ENCODE assay signal across 24 cellular contexts in the genomic region with DNA sequence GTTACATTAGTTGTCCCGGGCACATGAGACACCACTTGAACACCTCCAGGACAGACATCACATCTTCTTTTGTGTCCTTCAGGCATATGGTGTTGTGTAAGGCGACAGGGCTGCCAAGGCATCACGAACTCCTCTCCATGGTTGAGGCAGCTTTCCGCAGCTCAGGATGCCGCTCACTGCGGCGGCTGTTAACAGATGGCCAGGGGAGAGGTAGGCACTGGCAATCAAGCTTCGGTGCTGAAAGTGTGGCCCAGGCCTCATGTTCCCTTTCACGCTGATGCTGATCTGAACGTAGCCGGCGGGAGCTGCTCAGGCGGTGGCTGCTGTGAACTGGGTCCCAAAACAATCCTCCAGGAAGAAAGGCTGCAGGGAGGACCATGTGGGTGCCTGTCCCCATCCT.
"Had no signal": no experiment of that assay in that cellular context is flagged by ENCODE, and none has a peak within 500 bp of the region (broad histone marks: within the 10 kb centered on the region; RNA-seq: fewer than 3 reads in every experiment).

No MANE protein-coding gene starts in this region.

- H3K4me3 ChIP-seq: dorsolateral prefrontal cortex, gastrocnemius medialis, neural progenitor cell, psoas muscle, skin epidermis, spleen, thoracic aorta, tibial nerve, upper lobe of left lung, uterus had no signal

- H3K27ac ChIP-seq: dorsolateral prefrontal cortex, epithelial cell of prostate, gastrocnemius medialis, neural progenitor cell, psoas muscle, skin epidermis, spleen, thoracic aorta, tibial nerve, upper lobe of left lung, uterus had no signal

- DNase-seq: cerebellar nuclear complex; effector CD4-positive, alpha-beta T cell; endodermal cell; foreskin fibroblast; gastrocnemius medialis; head of caudate nucleus; mesendoderm; midbrain; naive thymus-derived CD4-positive, alpha-beta T cell; nucleus accumbens; psoas muscle; right cardiac atrium; spleen; stimulated activated CD4-positive, alpha-beta T cell treated with anti-CD3 and anti-CD28 coated beads, Interleukin-2, amount 100 ng/mL, for 48 hours; stimulated activated CD8-positive, alpha-beta memory T cell treated with anti-CD3 and anti-CD28 coated beads, Interleukin-4, amount 100 ng/mL, for 48 hours; uterus had no signal

- H3K9ac ChIP-seq: neural progenitor cell had no signal

- H3K4me2 ChIP-seq: neural progenitor cell had no signal

- ATAC-seq: gastrocnemius medialis; left lobe of liver; naive thymus-derived CD4-positive, alpha-beta T cell; psoas muscle; right cardiac atrium had no signal

- H3K27me3 ChIP-seq: gastrocnemius medialis, neural progenitor cell, tibial nerve, upper lobe of left lung, uterus had no signal

- H2AFZ ChIP-seq: neural progenitor cell had no signal

- H3K9me3 ChIP-seq: gastrocnemius medialis, psoas muscle, thoracic aorta, uterus had no signal

- H3K4me1 ChIP-seq: gastrocnemius medialis, neural progenitor cell, psoas muscle, spleen, tibial nerve, upper lobe of left lung, uterus had no signal

- H3K36me3 ChIP-seq: gastrocnemius medialis, neural progenitor cell, spleen, thoracic aorta, tibial nerve, upper lobe of left lung, uterus had no signal
